1 cellular context compared by ENCODE assay signal in genomic region chr1:94234615-94235014, GRCh38.
TF ChIP-seq lines count a peak whose summit lies in the region.

No MANE protein-coding gene starts in this region.

TF ChIP-seq in HEK293, 187 proteins besides CTCF, POLR2A, EP300 and RAD21 (continued from another document):
- TF ChIP-seq ATF2 (tag by site-specific recombination; IDR thresholded peaks at IDR 0.05; ENCODE audit: low read depth): peak; percentile 74
- no peak for TF ChIP-seq ZNF26 (tag by site-specific recombination; IDR thresholded peaks at IDR 0.05)
